Comparison of ENCODE assay signal across 21 cellular contexts in genomic region chr13:71751074-71751473, GRCh38.
DNase-seq lines count a peak whose midpoint lies in the region; ATAC-seq lines count a peak whose summit lies in the region.
"Had no signal": no experiment of that assay in that cellular context is flagged by ENCODE, and none has a peak within 500 bp of the region (broad histone marks: within the 10 kb centered on the region; RNA-seq: fewer than 3 reads in every experiment).

No MANE protein-coding gene starts in this region.

- ATAC-seq in GM18858 (IDR thresholded peaks at IDR 0.05; ENCODE audit: unreplicated experiment) (no peak), HG03565 (IDR thresholded peaks at IDR 0.05; ENCODE audit: unreplicated experiment) (no peak), GM18517 (IDR thresholded peaks at IDR 0.05; ENCODE audit: unreplicated experiment) (no peak)
- ATAC-seq: activated CD4-positive, alpha-beta T cell treated with anti-CD3 and anti-CD28 coated beads for 36 hours; activated naive CD4-positive, alpha-beta T cell treated with anti-CD3 and anti-CD28 coated beads, Interleukin-2, amount 50 U/mL, for 72 hours; left lung; psoas muscle had no signal

- peak; percentile 91 for DNase-seq in COR-L47 (lab: John Stamatoyannopoulos, UW)
- DNase-seq in NCI-H1417 treated with DMSO at 0.1 percent for 48 hours (lab: John Stamatoyannopoulos, UW): peak; percentile 78
- DNase-seq in NCI-H526 (lab: John Stamatoyannopoulos, UW): peak; percentile 39 to 49
- DNase-seq in fibroblast of the conjunctiva (ENCODE audit: low read depth): peak; percentile 13
- no peak for DNase-seq in pons (ENCODE audit: low spot score)
- DNase-seq: activated CD4-positive, alpha-beta T cell treated with anti-CD3 and anti-CD28 coated beads for 36 hours; activated CD8-positive, alpha-beta memory T cell treated with anti-CD3 and anti-CD28 coated beads, Interleukin-2, amount 50 U/mL, for 48 hours; GF-D8; IMR-90; left lung; MV-4-11; naive B cell; psoas muscle; Right ventricle myocardium superior; stimulated activated CD4-positive, alpha-beta T cell treated with anti-CD3 and anti-CD28 coated beads, Interleukin-12 subunit alpha, Interleukin-12 subunit beta, amount 100 ng/mL, for 4 hours; stimulated activated naive CD4-positive, alpha-beta T cell treated with Interleukin-2 at 50 U/mL for 16 hours; T-helper 9 cell had no signal
